8 cellular contexts compared by ENCODE assay signal in genomic region chr2:231545105-231545902, GRCh38. TPM values are rescaled to one million over a fixed set of nuclear protein-coding genes. Genes with fewer than 3 reads are reported as not detected.
DNase-seq lines count a peak whose midpoint lies in the region; ATAC-seq lines count a peak whose summit lies in the region.

No MANE protein-coding gene starts in this region.

- H3K9me2 ChIP-seq in GM23248 (ENCODE audit: insufficient read depth) = no peaks in the 10 kb centered on the region

- H3K27ac ChIP-seq in mesenchymal stem cell (ENCODE audit: low read length, poor library complexity, severe bottlenecking) (no peak overlapping the region), thymus (ENCODE audit: low read depth) (peak overlapping the region; percentile 43), GM23248 (no peak overlapping the region)

- no peak overlapping the region for H3K4me2 ChIP-seq in mesenchymal stem cell (ENCODE audit: low read length, poor library complexity, severe bottlenecking)
- H3K4me2 ChIP-seq in GM23248 (ENCODE audit: unreplicated experiment) = no peak overlapping the region

- peak overlapping the region; percentile 49 to 83 for H3K18ac ChIP-seq in mesenchymal stem cell (ENCODE audit: low read depth in 1 of 2, low read length in 2 of 2)

- H3K4me3 ChIP-seq in mesenchymal stem cell (ENCODE audit: insufficient read depth in 1 of 2, low read depth in 1 of 2, low read length in 2 of 2) = no peak overlapping the region
- H3K4me3 ChIP-seq in thymus (ENCODE audit: low read length) = no peak overlapping the region
- H3K4me3 ChIP-seq in GM23248 = no peak overlapping the region

- no peak overlapping the region for H3K4ac ChIP-seq in mesenchymal stem cell (ENCODE audit: low read depth in 1 of 2, low read length in 2 of 2)

- H3K36me3 ChIP-seq in mesenchymal stem cell (ENCODE audit: control insufficient read depth in 1 of 2, insufficient read depth in 2 of 2, low read depth in 1 of 2, low read length in 2 of 2) = no peaks in the 10 kb centered on the region
- no peaks in the 10 kb centered on the region for H3K36me3 ChIP-seq in thymus (ENCODE audit: control insufficient read depth, insufficient read depth)
- no peaks in the 10 kb centered on the region for H3K36me3 ChIP-seq in GM23248 (ENCODE audit: low read depth)

- H2BK15ac ChIP-seq in mesenchymal stem cell (ENCODE audit: low read depth, poor library complexity, severe bottlenecking) = no peak overlapping the region

- H4K8ac ChIP-seq in mesenchymal stem cell (ENCODE audit: low read length) = no peak overlapping the region

- no peak overlapping the region for H3K23ac ChIP-seq in mesenchymal stem cell (ENCODE audit: low read length in 2 of 2)

- H3K9ac ChIP-seq in mesenchymal stem cell (ENCODE audit: low read length) (no peak overlapping the region), GM23248 (no peak overlapping the region)

- in situ Hi-C loops in GM23248 (cut with MboI) = no loop called here

- no peak overlapping the region for H2BK5ac ChIP-seq in mesenchymal stem cell (ENCODE audit: low read depth, low read length, poor library complexity, severe bottlenecking)

- no peaks in the 10 kb centered on the region for H3K79me2 ChIP-seq in GM23248 (ENCODE audit: insufficient read depth)

- H3F3A ChIP-seq in GM23248 (ENCODE audit: insufficient read depth) = no peaks in the 10 kb centered on the region

- H3K14ac ChIP-seq in mesenchymal stem cell (ENCODE audit: low read length in 2 of 2) = peak overlapping the region in 1 of 2 experiments; percentile 13

- no peak overlapping the region for H2BK120ac ChIP-seq in mesenchymal stem cell (ENCODE audit: low read depth, low read length)

- no peak overlapping the region for H4K91ac ChIP-seq in mesenchymal stem cell (ENCODE audit: low read length)

- peak; percentile 31 for DNase-seq in OCI-M2 (lab: John Stamatoyannopoulos, UW; ENCODE audit: unreplicated experiment)
- DNase-seq in amniotic epithelial cell (ENCODE audit: low read depth) = peak; percentile 94
- DNase-seq in mesenchymal stem cell = peak; percentile 89
- DNase-seq in GM23248 = no peak
- DNase-seq in NCI-H82 treated with DMSO at 0.1 percent for 48 hours (lab: John Stamatoyannopoulos, UW; ENCODE audit: unreplicated experiment) = no peak

- H2BK12ac ChIP-seq in mesenchymal stem cell (ENCODE audit: low read length in 2 of 2) = peak overlapping the region; percentile 44 to 95

- 61% methylated on average over 14 of the region's 14 CpGs for WGBS in mesenchymal stem cell
- 28% methylated on average over 14 of the region's 14 CpGs for WGBS in thymus
- WGBS in GM23248 (ENCODE audit: low coverage in 1 of 2, low lambda C conversion rate in 2 of 2, missing lambda C conversion rate in 2 of 2), 2 experiments = 66 to 67% methylated on average over 14 of the region's 14 CpGs

- no peaks in the 10 kb centered on the region for H3K79me1 ChIP-seq in mesenchymal stem cell (replicated peaks; ENCODE audit: low read length, poor library complexity, severe bottlenecking)

- peaks cover 0 to 3% of the 10 kb centered on the region in 2 experiments for H3K27me3 ChIP-seq in mesenchymal stem cell (ENCODE audit: control insufficient read depth in 1 of 2, insufficient read depth in 1 of 2, low read length in 2 of 2)
- no peaks in the 10 kb centered on the region for H3K27me3 ChIP-seq in thymus (ENCODE audit: control insufficient read depth, insufficient read depth)
- peaks cover 12% of the 10 kb centered on the region for H3K27me3 ChIP-seq in GM23248 (replicated peaks; ENCODE audit: insufficient read depth)

- peaks cover 4% of the 10 kb centered on the region for H3K9me3 ChIP-seq in mesenchymal stem cell (ENCODE audit: control insufficient read depth, low read length)
- no peaks in the 10 kb centered on the region for H3K9me3 ChIP-seq in thymus (ENCODE audit: control insufficient read depth)
- no peaks in the 10 kb centered on the region for H3K9me3 ChIP-seq in GM23248 (ENCODE audit: low read depth)

- peaks cover 7% of the 10 kb centered on the region for H3K4me1 ChIP-seq in mesenchymal stem cell (ENCODE audit: control insufficient read depth, insufficient read depth, low read depth, low read length)
- H3K4me1 ChIP-seq in thymus (ENCODE audit: control insufficient read depth, insufficient read depth, low read length) = no peaks in the 10 kb centered on the region
- no peaks in the 10 kb centered on the region for H3K4me1 ChIP-seq in GM23248 (ENCODE audit: insufficient read depth)

- ATAC-seq in GM18867 (IDR thresholded peaks at IDR 0.05; ENCODE audit: unreplicated experiment) (peak; percentile 99), HG02885 (IDR thresholded peaks at IDR 0.05; ENCODE audit: poor library complexity, unreplicated experiment) (peak; percentile 97)

- H4K20me1 ChIP-seq in GM23248 (ENCODE audit: insufficient read depth) = no peaks in the 10 kb centered on the region

- no peak overlapping the region for H2AK5ac ChIP-seq in mesenchymal stem cell (ENCODE audit: low read length, severe bottlenecking)

- H2AFZ ChIP-seq in mesenchymal stem cell (ENCODE audit: low read depth, low read length) = no peak overlapping the region
- H2AFZ ChIP-seq in GM23248 = no peak overlapping the region

RNA-seq across cellular contexts. Expression of gene NMUR1, which starts 15.1 kb away (rescaled TPM):
- 0.14 TPM for polyA plus RNA-seq in mesenchymal stem cell (2013, experiment 1 of 2)
- 0.15 TPM for polyA plus RNA-seq in mesenchymal stem cell (2013, experiment 2 of 2)
- polyA plus RNA-seq in thymus (0.11 TPM), GM23248 (2016; fragmentation: Nextera tagmentation; extraction: Ambion mirVana) (not detected in 2 replicates)
- total RNA-seq in GM23248 (2014; rRNA removed; shearing (Covaris generic)) = not detected in 2 replicates

RNA-seq across cellular contexts. Expression of gene TEX44, which starts 47.4 kb away (rescaled TPM):
- not detected for polyA plus RNA-seq in mesenchymal stem cell (2013, experiment 1 of 2)
- not detected for polyA plus RNA-seq in mesenchymal stem cell (2013, experiment 2 of 2)
- polyA plus RNA-seq in thymus (0.02 TPM), GM23248 (2016; fragmentation: Nextera tagmentation; extraction: Ambion mirVana) (not detected in 2 replicates)
- total RNA-seq in GM23248 (2014; rRNA removed; shearing (Covaris generic)) = not detected in 2 replicates

Comparison
In these comparisons a context has a peak if more than half of its experiments do, and no peak if none do; other contexts are left out.
1. DNase-seq: peak in OCI-M2 (single experiment), amniotic epithelial cell (single experiment) and mesenchymal stem cell (single experiment); none in GM23248 (single experiment) and NCI-H82 treated with DMSO at 0.1 percent for 48 hours (single experiment).